8 cellular contexts compared by ENCODE assay signal in the genomic region with DNA sequence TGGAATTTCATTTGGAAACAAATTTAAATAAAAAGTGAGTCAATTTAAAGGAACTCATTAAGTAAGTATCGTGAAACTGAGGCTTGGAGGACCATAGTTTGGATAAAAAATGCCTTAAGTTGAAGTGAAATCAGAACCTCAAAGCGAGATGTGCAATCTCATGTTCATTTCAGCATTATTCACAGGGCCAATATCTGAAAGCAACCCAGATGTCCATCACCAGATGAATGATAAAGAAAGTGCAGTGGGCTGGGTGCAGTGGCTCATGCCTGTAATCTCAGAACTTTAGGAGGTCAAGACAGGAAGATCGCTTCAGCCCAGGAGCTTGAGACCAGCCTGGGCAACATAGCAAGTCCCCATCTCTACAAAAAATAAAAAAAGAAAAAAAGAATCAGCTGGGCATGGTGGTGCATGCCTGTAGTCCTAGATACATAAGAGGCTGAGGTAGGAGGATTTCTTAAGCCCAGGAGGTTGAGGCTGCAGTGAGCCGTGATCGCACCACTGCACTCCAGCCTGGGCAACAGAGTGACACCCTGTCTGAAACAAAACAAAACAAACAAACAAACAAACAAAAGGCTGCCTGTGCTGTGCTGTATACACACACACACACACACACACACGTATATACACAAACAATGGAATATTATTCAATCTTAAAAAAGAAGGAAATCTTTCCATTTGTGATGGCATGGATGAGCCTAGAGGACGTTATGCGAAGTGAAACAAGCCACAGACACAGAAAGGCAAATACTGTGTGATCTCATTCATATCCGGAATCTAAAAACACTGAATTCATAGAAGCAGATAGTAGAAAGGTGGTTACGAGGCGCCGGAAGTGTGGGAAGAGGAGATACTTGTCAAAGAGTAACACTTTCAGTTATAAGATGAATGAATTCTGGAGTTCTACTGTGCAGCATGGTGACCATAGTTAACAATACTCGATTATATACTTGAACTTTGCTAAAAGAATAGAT. TPM values are rescaled to one million over a fixed set of nuclear protein-coding genes. Genes with fewer than 3 reads are reported as not detected.
DNase-seq lines count a peak whose midpoint lies in the region; ATAC-seq, FAIRE-seq and TF ChIP-seq lines count a peak whose summit lies in the region.

No MANE protein-coding gene starts in this region.

- no peaks in the 10 kb centered on the region for H3K36me3 ChIP-seq in small intestine (ENCODE audit: control insufficient read depth in 2 of 2, insufficient read depth in 2 of 2, low read length in 2 of 2)

- TF ChIP-seq POLR2A in erythroblast (IDR thresholded peaks at IDR 0.05; ENCODE audit: low read length) (no peak), GM12891 (IDR thresholded peaks at IDR 0.05; ENCODE audit: low read depth, low read length) (no peak)

- no peak overlapping the region for H3K4me3 ChIP-seq in small intestine (ENCODE audit: low read depth in 1 of 2, low read length in 2 of 2)

- no peak for FAIRE-seq in small intestine (lab: Jason Lieb, UNC)
- FAIRE-seq in GM12891 (lab: Jason Lieb, UNC) = no peak

- WGBS in small intestine, 3 donors = 70 to 85% (median 82%) methylated on average over 13 of the region's 13 CpGs

- no peaks in the 10 kb centered on the region for H3K9me3 ChIP-seq in small intestine (ENCODE audit: control insufficient read depth, low read depth)

- ATAC-seq in GM18519 (IDR thresholded peaks at IDR 0.05; ENCODE audit: low FRiP score, unreplicated experiment) (peak; percentile 66), HG02981 (IDR thresholded peaks at IDR 0.05; ENCODE audit: unreplicated experiment) (peak; percentile 76), HG03571 (IDR thresholded peaks at IDR 0.05; ENCODE audit: unreplicated experiment) (no peak)

- H3K4me1 ChIP-seq in small intestine (ENCODE audit: control insufficient read depth in 2 of 2, insufficient read depth in 1 of 2, low read depth in 1 of 2, low read length in 1 of 2) = no peaks in the 10 kb centered on the region

- no peak overlapping the region for H3K27ac ChIP-seq in small intestine (ENCODE audit: low read depth in 1 of 2, low read length in 1 of 2)

- peak; percentile 22 for DNase-seq in activated CD4-positive, alpha-beta T cell treated with anti-CD3 and anti-CD28 coated beads for 1 hour
- DNase-seq in small intestine (peak; percentile 41), erythroblast (lab: John Stamatoyannopoulos, UW) (no peak), GM12891 (ENCODE audit: insufficient read length, low spot score) (no peak), DMS53 (lab: John Stamatoyannopoulos, UW) (no peak)

- no peaks in the 10 kb centered on the region for H3K27me3 ChIP-seq in small intestine (ENCODE audit: control insufficient read depth in 2 of 2, insufficient read depth in 2 of 2, low read length in 2 of 2)

TF ChIP-seq in GM12891, 5 proteins besides CTCF, POLR2A, EP300 and RAD21:
- TF ChIP-seq POU2F2 (IDR thresholded peaks at IDR 0.05; ENCODE audit: low read depth, low read length) (no peak), SPI1 (IDR thresholded peaks at IDR 0.05; ENCODE audit: low read depth, low read length) (no peak), POLR2AphosphoS5 (IDR thresholded peaks at IDR 0.05; ENCODE audit: low read depth, low read length) (no peak), PAX5 (IDR thresholded peaks at IDR 0.05; ENCODE audit: insufficient read depth, low read length, severe bottlenecking) (no peak), TAF1 (IDR thresholded peaks at IDR 0.05; ENCODE audit: low read depth, low read length) (no peak)

RNA-seq across cellular contexts. Expression of a gene that starts 14.5 kb away (rescaled TPM):
- 1 to 10 TPM in 1 of 3 donors, under 1 TPM in 2; 0.22 to 3.9 (median 0.81) TPM for polyA plus RNA-seq in small intestine
- polyA plus RNA-seq in GM12891 (2012; ENCODE audit: low read depth, missing spikeins) = 0.21 TPM

Comparison
In these comparisons a context has a peak if more than half of its experiments do, and no peak if none do; other contexts are left out.
1. DNase-seq: peak in activated CD4-positive, alpha-beta T cell treated with anti-CD3 and anti-CD28 coated beads for 1 hour (single experiment) and small intestine (single experiment); none in erythroblast (0 of 2), GM12891 (single experiment) and DMS53 (single experiment).